Comparison of ENCODE assay signal across 8 cellular contexts in the genomic region with DNA sequence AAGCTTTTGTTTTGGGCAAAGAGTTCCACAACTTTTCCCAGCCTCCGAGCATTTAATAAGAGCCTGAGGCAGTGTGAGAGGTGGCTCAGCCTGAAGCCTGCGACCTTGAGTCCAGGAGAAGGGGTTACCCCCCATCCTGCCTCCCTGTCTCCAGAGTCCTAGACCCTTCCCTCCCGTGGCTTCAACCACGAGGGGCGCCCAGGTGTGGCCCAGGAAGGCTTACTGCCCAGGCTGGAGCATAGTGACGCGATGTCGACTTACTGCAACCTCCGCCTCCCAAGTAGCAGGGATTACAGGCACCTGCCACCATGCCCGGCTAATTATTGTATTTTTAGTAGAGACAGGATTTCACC. TPM values are rescaled to one million over a fixed set of nuclear protein-coding genes. Genes with fewer than 3 reads are reported as not detected.
DNase-seq lines count a peak whose midpoint lies in the region; ATAC-seq and TF ChIP-seq lines count a peak whose summit lies in the region.

No MANE protein-coding gene starts in this region.

- no peaks in the 10 kb centered on the region for H3K9me3 Mint-ChIP-seq in activated CD4-positive, alpha-beta T cell treated with anti-CD3 and anti-CD28 coated beads, Interleukin-2, amount 10 ng/mL, durations not matched to agents 24 days and 14 days
- H3K9me3 Mint-ChIP-seq in stimulated activated naive CD8-positive, alpha-beta T cell treated with anti-CD3 and anti-CD28 coated beads, Interleukin-15, amount 100 ng/mL, for 72 hours, result no peaks in the 10 kb centered on the region

- H3K36me3 Mint-ChIP-seq in activated CD4-positive, alpha-beta T cell treated with anti-CD3 and anti-CD28 coated beads, Interleukin-2, amount 10 ng/mL, durations not matched to agents 24 days and 14 days (ENCODE audit: low read depth), result no peaks in the 10 kb centered on the region

- TF ChIP-seq CTCF in astrocyte of the cerebellum (IDR thresholded peaks at IDR 0.05; ENCODE audit: low read depth, low read length, missing control alignments) (no peak), GM10266 (IDR thresholded peaks at IDR 0.05; ENCODE audit: control insufficient read depth, insufficient read depth, low read depth, missing control alignments) (no peak)

- peak; percentile 19 for ATAC-seq in left colon
- peak; percentile 29 for ATAC-seq in stimulated activated naive CD8-positive, alpha-beta T cell treated with anti-CD3 and anti-CD28 coated beads, Interleukin-15, amount 100 ng/mL, for 72 hours
- no peak for ATAC-seq in GM21367 (IDR thresholded peaks at IDR 0.05; ENCODE audit: unreplicated experiment)
- ATAC-seq in activated CD4-positive, CD25-positive, alpha-beta regulatory T cell treated with anti-CD3 and anti-CD28 coated beads, Interleukin-2, amount 50 U/mL, for 24 hours, result no peak

- peaks cover 10% of the 10 kb centered on the region for H3K4me1 Mint-ChIP-seq in activated CD4-positive, alpha-beta T cell treated with anti-CD3 and anti-CD28 coated beads, Interleukin-2, amount 10 ng/mL, durations not matched to agents 24 days and 14 days
- peaks cover 18% of the 10 kb centered on the region for H3K4me1 Mint-ChIP-seq in stimulated activated naive CD8-positive, alpha-beta T cell treated with anti-CD3 and anti-CD28 coated beads, Interleukin-15, amount 100 ng/mL, for 72 hours

- no peak for DNase-seq in activated CD4-positive, alpha-beta T cell treated with anti-CD3 and anti-CD28 coated beads, Interleukin-2, amount 10 ng/mL, durations not matched to agents 24 days and 14 days
- DNase-seq in activated CD4-positive, alpha-beta T cell treated with anti-CD3 and anti-CD28 coated beads for 4 hours, result no peak
- DNase-seq in astrocyte of the cerebellum (ENCODE audit: low read depth), result no peak
- DNase-seq in left colon, result no peak
- no peak for DNase-seq in stimulated activated naive CD8-positive, alpha-beta T cell treated with anti-CD3 and anti-CD28 coated beads, Interleukin-15, amount 100 ng/mL, for 72 hours
- DNase-seq in GM10266 (ENCODE audit: extremely low spot score), result no peak

- H3K27me3 Mint-ChIP-seq in activated CD4-positive, alpha-beta T cell treated with anti-CD3 and anti-CD28 coated beads, Interleukin-2, amount 10 ng/mL, durations not matched to agents 24 days and 14 days, result peaks cover 25% of the 10 kb centered on the region
- H3K27me3 Mint-ChIP-seq in stimulated activated naive CD8-positive, alpha-beta T cell treated with anti-CD3 and anti-CD28 coated beads, Interleukin-15, amount 100 ng/mL, for 72 hours, result peaks cover 45% of the 10 kb centered on the region

- H3K4me3 Mint-ChIP-seq in activated CD4-positive, alpha-beta T cell treated with anti-CD3 and anti-CD28 coated beads, Interleukin-2, amount 10 ng/mL, durations not matched to agents 24 days and 14 days, result peak overlapping the region; percentile 51
- H3K4me3 Mint-ChIP-seq in stimulated activated naive CD8-positive, alpha-beta T cell treated with anti-CD3 and anti-CD28 coated beads, Interleukin-15, amount 100 ng/mL, for 72 hours, result peak overlapping the region; percentile 54 to 83

- no peak overlapping the region for H3K27ac Mint-ChIP-seq in activated CD4-positive, alpha-beta T cell treated with anti-CD3 and anti-CD28 coated beads, Interleukin-2, amount 10 ng/mL, durations not matched to agents 24 days and 14 days
- no peak overlapping the region for H3K27ac Mint-ChIP-seq in stimulated activated naive CD8-positive, alpha-beta T cell treated with anti-CD3 and anti-CD28 coated beads, Interleukin-15, amount 100 ng/mL, for 72 hours

- intact Hi-C loops in activated CD4-positive, alpha-beta T cell treated with anti-CD3 and anti-CD28 coated beads, Interleukin-2, amount 10 ng/mL, durations not matched to agents 24 days and 14 days (cut with micrococcal nuclease), result loop anchor here (2.0 kb wide), 1 partner anchor 17 kb away; no protein-coding TSS in a partner anchor
- intact Hi-C loops in left colon (cut with DNase I, micrococcal nuclease), result no loop called here

- H3K4me3 ChIP-seq in astrocyte of the cerebellum (ENCODE audit: low read depth, low read length), result peak overlapping the region; percentile 49

- in situ Hi-C loops in astrocyte of the cerebellum (cut with HindIII; ENCODE audit: low sequenced_read_pairs), result no loop called here

RNA-seq across cellular contexts. Expression of gene LRRC43, which starts 0.6 kb away (rescaled TPM):
- 0.33 TPM in 1 of 2 replicates, not detected in the other for total RNA-seq in activated CD4-positive, alpha-beta T cell treated with anti-CD3 and anti-CD28 coated beads, Interleukin-2, amount 10 ng/mL, durations not matched to agents 24 days and 14 days
- under 1 TPM; 0.24 to 0.59 TPM for total RNA-seq in left colon

RNA-seq across cellular contexts. Expression of gene IL31, which starts 9.5 kb away (rescaled TPM):
- 2.5 TPM in 2 replicates for total RNA-seq in activated CD4-positive, alpha-beta T cell treated with anti-CD3 and anti-CD28 coated beads, Interleukin-2, amount 10 ng/mL, durations not matched to agents 24 days and 14 days
- total RNA-seq in left colon, result not detected

RNA-seq across cellular contexts. Expression of gene B3GNT4, which starts 19.9 kb away (rescaled TPM):
- total RNA-seq in activated CD4-positive, alpha-beta T cell treated with anti-CD3 and anti-CD28 coated beads, Interleukin-2, amount 10 ng/mL, durations not matched to agents 24 days and 14 days, result 0.64 and 1.0 TPM in 2 replicates
- total RNA-seq in left colon, result under 1 TPM; 0.43 to 0.98 TPM

RNA-seq across cellular contexts. Expression of gene DIABLO, which starts 42.3 kb away (rescaled TPM):
- 59.4 and 61.0 TPM in 2 replicates for total RNA-seq in activated CD4-positive, alpha-beta T cell treated with anti-CD3 and anti-CD28 coated beads, Interleukin-2, amount 10 ng/mL, durations not matched to agents 24 days and 14 days
- 10 to 100 TPM; 44.1 to 45.4 TPM for total RNA-seq in left colon

Comparison
In these comparisons a context has a peak if more than half of its experiments do, and no peak if none do; other contexts are left out.
1. ATAC-seq: peak in left colon (single experiment) and stimulated activated naive CD8-positive, alpha-beta T cell treated with anti-CD3 and anti-CD28 coated beads, Interleukin-15, amount 100 ng/mL, for 72 hours (single experiment); none in GM21367 (single experiment) and activated CD4-positive, CD25-positive, alpha-beta regulatory T cell treated with anti-CD3 and anti-CD28 coated beads, Interleukin-2, amount 50 U/mL, for 24 hours (0 of 2).